ENCODE assay signal across 11 cellular contexts in the genomic region with DNA sequence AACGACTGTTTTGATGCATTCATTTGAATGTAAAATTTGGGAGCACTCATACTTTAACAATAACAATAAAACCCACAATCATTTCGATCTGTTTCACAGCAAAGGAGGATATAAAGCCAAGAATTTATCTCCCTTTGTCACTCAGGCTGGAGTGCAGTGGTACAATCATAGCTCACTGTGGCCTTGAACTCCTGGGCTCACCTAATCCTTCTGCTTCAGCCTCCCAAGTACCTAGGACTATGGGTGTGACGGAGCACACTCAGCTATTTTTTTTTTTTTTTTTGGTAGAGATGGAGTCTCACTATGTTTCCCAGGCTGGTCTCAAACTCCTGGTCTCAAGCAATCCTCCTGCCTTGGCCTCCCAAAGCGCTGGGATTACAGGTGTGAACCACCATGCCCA. TPM values are rescaled to one million over a fixed set of nuclear protein-coding genes. Genes with fewer than 3 reads are reported as not detected.
"Had no signal": no experiment of that assay in that cellular context is flagged by ENCODE, and none has a peak within 500 bp of the region (broad histone marks: within the 10 kb centered on the region; RNA-seq: fewer than 3 reads in every experiment).

No MANE protein-coding gene starts in this region.

RNA-seq across cellular contexts. Expression of a gene that starts 11.3 kb away (rescaled TPM):
- total RNA-seq: epithelial cell of proximal tubule; kidney; left lobe of liver; mucosa of gallbladder; naive thymus-derived CD4-positive, alpha-beta T cell; renal cortical epithelial cell; sigmoid colon; skeletal muscle tissue; thoracic aorta; upper lobe of right lung had no signal
- polyA plus RNA-seq: liver; naive thymus-derived CD4-positive, alpha-beta T cell had no signal
